ENCODE assay signal across 22 cellular contexts in genomic region chr12:106255952-106256351, GRCh38.
"Had no signal": no experiment of that assay in that cellular context is flagged by ENCODE, and none has a peak within 500 bp of the region (broad histone marks: within the 10 kb centered on the region; RNA-seq: fewer than 3 reads in every experiment).

No MANE protein-coding gene starts in this region.

- DNase-seq: IMR-90, Karpas-422, KG1, MG63, NCI-H1092, NCI-H1105 treated with DMSO at 0.1 percent for 48 hours, NCI-H1417 treated with DMSO at 0.1 percent for 48 hours, NCI-H146, NCI-H1694 treated with DMSO at 0.1 percent for 48 hours, NCI-H1930, NCI-H2081, NCI-H2107, NCI-H2227 treated with DMSO at 0.1 percent for 48 hours, NCI-H446, NCI-H510A, NCI-H524 treated with DMSO at 0.1 percent for 48 hours, NCI-H69, NCI-H774, Right ventricle myocardium superior, RPMI8226, SIG-M5 had no signal

- ATAC-seq: HepG2 had no signal
